In genomic region chr1:186691-187131, GRCh38 we compare ENCODE assay signal across 8 cellular contexts.
DNase-seq lines count a peak whose midpoint lies in the region; ATAC-seq and TF ChIP-seq lines count a peak whose summit lies in the region.
"Not testable (repeated sequence)": the region's sequence is repeated elsewhere in the genome, so short reads cannot be mapped to it uniquely, and the experiment has no call there.

No MANE protein-coding gene starts in this region.

- not testable (repeated sequence) for TF ChIP-seq CTCF in DND-41 (IDR thresholded peaks at IDR 0.05; ENCODE audit: borderline replicate concordance, extremely low read depth, low read length, poor library complexity, severe bottlenecking); PC-3 (conservative IDR thresholded peaks at IDR 0.05; ENCODE audit: low read depth, low read length); breast epithelium (IDR thresholded peaks at IDR 0.05); hepatocyte (IDR thresholded peaks at IDR 0.05; ENCODE audit: poor library complexity); lung (IDR thresholded peaks at IDR 0.05; ENCODE audit: control extremely low read depth, extremely low read depth); spleen (IDR thresholded peaks at IDR 0.05 in 8 of 11, conservative IDR thresholded peaks at IDR 0.05 in 3 of 11); upper lobe of right lung (IDR thresholded peaks at IDR 0.05)

- TF ChIP-seq POLR2A in breast epithelium (IDR thresholded peaks at IDR 0.05); spleen (IDR thresholded peaks at IDR 0.05): not testable (repeated sequence)

- not testable (repeated sequence) for H3F3A ChIP-seq in PC-3 (ENCODE audit: low read length, unreplicated experiment)

- DNase-seq in DND-41, result peak; percentile 5
- DNase-seq in PC-3, result peak; percentile 1
- DNase-seq in activated CD8-positive, alpha-beta memory T cell treated with anti-CD3 and anti-CD28 coated beads, Interleukin-2, amount 10 ng/mL, durations not matched to agents 7 days and 5 days, result peak; percentile 32
- peak; percentile 10 to 30 for DNase-seq in breast epithelium (ENCODE audit: low spot score in 2 of 2)
- peak; percentile 2 for DNase-seq in hepatocyte (ENCODE audit: low spot score)
- DNase-seq in lung (ENCODE audit: low spot score), result peak; percentile 27
- DNase-seq in spleen, result peak; percentile 47
- peak; percentile 13 for DNase-seq in upper lobe of right lung

- not testable (repeated sequence) for H3K4me1 ChIP-seq in DND-41 (ENCODE audit: insufficient read depth, low read length); PC-3 (ENCODE audit: insufficient read depth, low read length); breast epithelium; hepatocyte (ENCODE audit: insufficient read depth); lung (ENCODE audit: control insufficient read depth in 2 of 2, insufficient read depth in 2 of 2, low read length in 2 of 2); upper lobe of right lung
- peaks cover 4 to 11% (median 7%) of the 10 kb centered on the region in 6 donors for H3K4me1 ChIP-seq in spleen

- POLR2A ChIA-PET in PC-3 (lab: Charles Lee; ENCODE audit: unreplicated experiment), result not testable (repeated sequence)

- H3K9me2 ChIP-seq in PC-3 (replicated peaks; ENCODE audit: low read length); hepatocyte (replicated peaks; ENCODE audit: insufficient read depth): not testable (repeated sequence)

- not testable (repeated sequence) for H3K27me3 ChIP-seq in DND-41 (ENCODE audit: insufficient read depth, low read length, poor library complexity); PC-3 (ENCODE audit: low read length); breast epithelium; hepatocyte; lung (ENCODE audit: control insufficient read depth, insufficient read depth); spleen (replicated peaks in 1 of 7); upper lobe of right lung

- intact Hi-C loops in PC-3 (cut with micrococcal nuclease); breast epithelium (cut with DNase I; ENCODE audit: low total_unique reads); spleen (cut with DNase I; ENCODE audit: low total_unique reads); upper lobe of right lung (cut with DNase I): not testable (repeated sequence)

- H3K27ac ChIP-seq in DND-41 (ENCODE audit: low read length); PC-3 (ENCODE audit: low read length); breast epithelium; hepatocyte; lung (ENCODE audit: low read depth in 1 of 2, low read length in 1 of 2); spleen; upper lobe of right lung: not testable (repeated sequence)

- not testable (repeated sequence) for H2AFZ ChIP-seq in DND-41 (ENCODE audit: low read depth, low read length); PC-3 (ENCODE audit: low read length); hepatocyte

- not testable (repeated sequence) for H3K27me3 Mint-ChIP-seq in activated CD8-positive, alpha-beta memory T cell treated with anti-CD3 and anti-CD28 coated beads, Interleukin-2, amount 10 ng/mL, durations not matched to agents 7 days and 5 days

- not testable (repeated sequence) for H3K4me1 Mint-ChIP-seq in activated CD8-positive, alpha-beta memory T cell treated with anti-CD3 and anti-CD28 coated beads, Interleukin-2, amount 10 ng/mL, durations not matched to agents 7 days and 5 days

- H3K36me3 Mint-ChIP-seq in activated CD8-positive, alpha-beta memory T cell treated with anti-CD3 and anti-CD28 coated beads, Interleukin-2, amount 10 ng/mL, durations not matched to agents 7 days and 5 days, result not testable (repeated sequence)

- not testable (repeated sequence) for H3K4me3 ChIP-seq in DND-41 (ENCODE audit: low read depth in 1 of 2, low read length in 2 of 2); PC-3 (ENCODE audit: low read length); breast epithelium; hepatocyte; lung; spleen; upper lobe of right lung

- CTCF ChIA-PET in PC-3 (lab: Charles Lee); activated CD8-positive, alpha-beta memory T cell treated with anti-CD3 and anti-CD28 coated beads, Interleukin-2, amount 10 ng/mL, durations not matched to agents 7 days and 5 days (lab: Charles Lee): not testable (repeated sequence)

- 89% methylated on average over 2 of the region's 2 CpGs for WGBS in hepatocyte (ENCODE audit: low lambda C conversion rate, missing lambda C conversion rate)
- WGBS in lung, 2 donors, result 90% methylated on average over 2 of the region's 2 CpGs
- 81 to 95% (median 89%) methylated on average over 2 of the region's 2 CpGs for WGBS in spleen, 5 donors

- not testable (repeated sequence) for H3K9me3 ChIP-seq in DND-41 (ENCODE audit: insufficient read depth, low read length, severe bottlenecking); PC-3 (ENCODE audit: low read length); breast epithelium; hepatocyte (ENCODE audit: low read depth); lung (ENCODE audit: control insufficient read depth in 2 of 2, insufficient read depth in 1 of 2, low read length in 1 of 2); spleen; upper lobe of right lung

- H3K79me2 ChIP-seq in DND-41 (ENCODE audit: insufficient read depth, low read length); PC-3 (ENCODE audit: low read length); hepatocyte: not testable (repeated sequence)

- not testable (repeated sequence) for ATAC-seq in DND-41 (ENCODE audit: insufficient read depth, low read depth); PC-3; activated CD8-positive, alpha-beta memory T cell treated with anti-CD3 and anti-CD28 coated beads, Interleukin-2, amount 10 ng/mL, durations not matched to agents 7 days and 5 days; lung (ENCODE audit: insufficient read depth, low FRiP score); upper lobe of right lung

- not testable (repeated sequence) for H4K20me1 ChIP-seq in DND-41 (ENCODE audit: insufficient read depth, low read length); PC-3 (ENCODE audit: low read length); hepatocyte (ENCODE audit: insufficient read depth, poor library complexity, severe bottlenecking)

- H3K36me3 ChIP-seq in DND-41 (ENCODE audit: insufficient read depth, low read length); PC-3 (ENCODE audit: low read depth, low read length); breast epithelium; hepatocyte (replicated peaks; ENCODE audit: insufficient read depth, low read depth); lung (ENCODE audit: control insufficient read depth in 2 of 2, insufficient read depth in 2 of 2, low read length in 2 of 2); upper lobe of right lung: not testable (repeated sequence)
- H3K36me3 ChIP-seq in spleen, result peaks cover 0 to 23% (median 8%) of the 10 kb centered on the region in 6 donors

- not testable (repeated sequence) for H3K9me3 Mint-ChIP-seq in activated CD8-positive, alpha-beta memory T cell treated with anti-CD3 and anti-CD28 coated beads, Interleukin-2, amount 10 ng/mL, durations not matched to agents 7 days and 5 days (ENCODE audit: low read depth)

- not testable (repeated sequence) for H3K9ac ChIP-seq in DND-41 (ENCODE audit: low read depth, low read length); PC-3 (ENCODE audit: low read length)

- H3K27ac Mint-ChIP-seq in activated CD8-positive, alpha-beta memory T cell treated with anti-CD3 and anti-CD28 coated beads, Interleukin-2, amount 10 ng/mL, durations not matched to agents 7 days and 5 days, result not testable (repeated sequence)

- not testable (repeated sequence) for H3K4me3 Mint-ChIP-seq in activated CD8-positive, alpha-beta memory T cell treated with anti-CD3 and anti-CD28 coated beads, Interleukin-2, amount 10 ng/mL, durations not matched to agents 7 days and 5 days

- not testable (repeated sequence) for H3K4me2 ChIP-seq in DND-41 (ENCODE audit: insufficient read depth, low read length); PC-3 (ENCODE audit: low read length); hepatocyte

- TSS peak; percentile 16 for BruUV-seq in PC-3 (replicated peaks; lab: Mats Ljungman, UMichigan)
